ENCODE assay signal across 29 cellular contexts in genomic region chr2:50291535-50291934, GRCh38.
A peak's percentile ranks its signal among the peaks of the same experiment; 100 is the strongest.
DNase-seq lines count a peak whose midpoint lies in the region; ATAC-seq, FAIRE-seq and TF ChIP-seq lines count a peak whose summit lies in the region.
"Had no signal": no experiment of that assay in that cellular context is flagged by ENCODE, and none has a peak within 500 bp of the region (broad histone marks: within the 10 kb centered on the region; RNA-seq: fewer than 3 reads in every experiment).

No MANE protein-coding gene starts in this region.

- H3K4me3 Mint-ChIP-seq in GM23338: no peak overlapping the region
- H3K4me3 Mint-ChIP-seq: CD14-positive monocyte; CD4-positive, alpha-beta T cell; CD8-positive, alpha-beta memory T cell; HFFc6 had no signal

- TF ChIP-seq CTCF in GM23338 (conservative IDR thresholded peaks at IDR 0.05; ENCODE audit: low read depth in 2 of 2): no peak
- no peak for TF ChIP-seq CTCF in hepatocyte (IDR thresholded peaks at IDR 0.05; ENCODE audit: poor library complexity)
- TF ChIP-seq CTCF in sigmoid colon (IDR thresholded peaks at IDR 0.05): no peak

- no peak overlapping the region for H3K4me2 ChIP-seq in GM23338
- peak overlapping the region; percentile 4 for H3K4me2 ChIP-seq in hepatocyte
- no peak overlapping the region for H3K4me2 ChIP-seq in Karpas-422 (ENCODE audit: low read depth, low read length, poor library complexity, severe bottlenecking)
- H3K4me2 ChIP-seq: A549; BLaER1 treated with 17β-estradiol and CSF1 and Interleukin-3, amounts not matched to agents 10 nM and 100 nM had no signal

- H3K4me1 Mint-ChIP-seq in GM23338: peaks cover 9% of the 10 kb centered on the region; the same call in 2 of the 3 replicates
- H3K4me1 Mint-ChIP-seq: CD14-positive monocyte; CD8-positive, alpha-beta memory T cell had no signal

- H2AFZ ChIP-seq in GM23338: no peak overlapping the region
- H2AFZ ChIP-seq in hepatocyte: no peak overlapping the region
- no peak overlapping the region for H2AFZ ChIP-seq in Karpas-422 (ENCODE audit: low read length)
- H2AFZ ChIP-seq: GM23248 had no signal

- intact Hi-C loops in sigmoid colon (cut with DNase I): no loop called here

- H3K27me3 ChIP-seq in GM23338 (ENCODE audit: insufficient read depth) (no peaks in the 10 kb centered on the region), hepatocyte (no peaks in the 10 kb centered on the region), sigmoid colon (no peaks in the 10 kb centered on the region), small intestine (ENCODE audit: control insufficient read depth in 2 of 2, insufficient read depth in 2 of 2, low read length in 2 of 2) (no peaks in the 10 kb centered on the region), Karpas-422 (ENCODE audit: low read length) (no peaks in the 10 kb centered on the region)
- H3K27me3 ChIP-seq: BE2C; BLaER1 treated with 17β-estradiol and CSF1 and Interleukin-3, amounts not matched to agents 10 nM and 100 nM had no signal

- H3K36me3 ChIP-seq in GM23338 (ENCODE audit: insufficient read depth) (no peaks in the 10 kb centered on the region), hepatocyte (replicated peaks; ENCODE audit: insufficient read depth, low read depth) (no peaks in the 10 kb centered on the region), mesodermal cell (ENCODE audit: control insufficient read depth, insufficient read depth, low read length) (no peaks in the 10 kb centered on the region), sigmoid colon (no peaks in the 10 kb centered on the region), small intestine (ENCODE audit: control insufficient read depth in 2 of 2, insufficient read depth in 2 of 2, low read length in 2 of 2) (no peaks in the 10 kb centered on the region), Karpas-422 (ENCODE audit: insufficient read depth, low read length) (no peaks in the 10 kb centered on the region)
- H3K36me3 ChIP-seq: BE2C; BLaER1 treated with 17β-estradiol and CSF1 and Interleukin-3, amounts not matched to agents 10 nM and 100 nM; HAP-1 had no signal

- H3K27ac ChIP-seq in GM23338 (ENCODE audit: low read depth) (no peak overlapping the region), hepatocyte (no peak overlapping the region), mesodermal cell (ENCODE audit: low read depth, low read length, severe bottlenecking) (peak overlapping the region; percentile 59), sigmoid colon (peak overlapping the region in 3 of 4 donors; percentile 0 to 58 (median 48)), small intestine (ENCODE audit: low read depth in 1 of 2, low read length in 1 of 2) (no peak overlapping the region), Karpas-422 (ENCODE audit: low read length) (no peak overlapping the region)
- H3K27ac ChIP-seq: A549; BLaER1 treated with 17β-estradiol and CSF1 and Interleukin-3, amounts not matched to agents 10 nM and 100 nM; GM23248 had no signal

- DNase-seq in GM23338 (ENCODE audit: low spot score): no peak
- no peak for DNase-seq in hepatocyte (ENCODE audit: low spot score)
- DNase-seq in sigmoid colon: no peak
- DNase-seq in small intestine: no peak
- DNase-seq in Karpas-422: no peak
- DNase-seq in NCI-H2227 (lab: John Stamatoyannopoulos, UW; ENCODE audit: unreplicated experiment): no peak
- DNase-seq: 8988T; ACHN; AML-193; BE2C; CD4-positive, alpha-beta T cell; CD8-positive, alpha-beta memory T cell; DMS 273 treated with DMSO at 0.1 percent for 48 hours; DMS79; EL; GF-D8; GM23248; HFFc6 had no signal

- H3K9me3 Mint-ChIP-seq in GM23338: no peaks in the 10 kb centered on the region
- H3K9me3 Mint-ChIP-seq: CD4-positive, alpha-beta T cell had no signal

- no peaks in the 10 kb centered on the region for H4K20me1 ChIP-seq in GM23338 (replicated peaks; ENCODE audit: insufficient read depth)
- H4K20me1 ChIP-seq in hepatocyte (ENCODE audit: insufficient read depth, poor library complexity, severe bottlenecking): no peaks in the 10 kb centered on the region
- H4K20me1 ChIP-seq in Karpas-422 (ENCODE audit: insufficient read depth, low read depth, low read length): no peaks in the 10 kb centered on the region
- H4K20me1 ChIP-seq: BLaER1 treated with 17β-estradiol and CSF1 and Interleukin-3, amounts not matched to agents 10 nM and 100 nM had no signal

- ATAC-seq in GM23338 (no peak), HG03097 (IDR thresholded peaks at IDR 0.05; ENCODE audit: low FRiP score, unreplicated experiment) (no peak)
- ATAC-seq: A549 had no signal

- WGBS in hepatocyte (ENCODE audit: low lambda C conversion rate, missing lambda C conversion rate): 43% methylated on average over 4 of the region's 4 CpGs
- WGBS in mesodermal cell (ENCODE audit: insufficient coverage in 2 of 2), 2 experiments: 80 to 89% methylated on average over 1 to 4 of the region's 4 CpGs
- 50% methylated on average over 4 of the region's 4 CpGs for WGBS in sigmoid colon, 2 donors
- whole genome bisulfite sequencing in small intestine, 3 donors: 72 to 76% (median 75%) methylated on average over 4 of the region's 4 CpGs

- H3K9ac ChIP-seq in Karpas-422 (ENCODE audit: low read length): no peak overlapping the region
- H3K9ac ChIP-seq: BLaER1 treated with 17β-estradiol and CSF1 and Interleukin-3, amounts not matched to agents 10 nM and 100 nM; GM23248 had no signal

- H3K9me3 ChIP-seq in hepatocyte (ENCODE audit: low read depth) (no peaks in the 10 kb centered on the region), mesodermal cell (ENCODE audit: control insufficient read depth, low read length) (no peaks in the 10 kb centered on the region), sigmoid colon (no peaks in the 10 kb centered on the region), small intestine (ENCODE audit: control insufficient read depth, low read depth) (no peaks in the 10 kb centered on the region), Karpas-422 (ENCODE audit: low read length) (no peaks in the 10 kb centered on the region)
- H3K9me3 ChIP-seq: A549; BE2C; BLaER1 treated with 17β-estradiol and CSF1 and Interleukin-3, amounts not matched to agents 10 nM and 100 nM; HAP-1 had no signal

- H3K27me3 Mint-ChIP-seq in GM23338 (ENCODE audit: insufficient read depth, low read depth, poor library complexity): no peaks in the 10 kb centered on the region
- H3K27me3 Mint-ChIP-seq: CD4-positive, alpha-beta T cell had no signal

- TF ChIP-seq POLR2A in sigmoid colon (IDR thresholded peaks at IDR 0.05): no peak

- H3K9me2 ChIP-seq in GM23338 (ENCODE audit: insufficient read depth): no peaks in the 10 kb centered on the region
- no peaks in the 10 kb centered on the region for H3K9me2 ChIP-seq in hepatocyte (replicated peaks; ENCODE audit: insufficient read depth)
- no peaks in the 10 kb centered on the region for H3K9me2 ChIP-seq in Karpas-422 (replicated peaks; ENCODE audit: insufficient read depth, low read length)

- H3K4me1 ChIP-seq in GM23338 (ENCODE audit: insufficient read depth): no peaks in the 10 kb centered on the region
- H3K4me1 ChIP-seq in hepatocyte (ENCODE audit: insufficient read depth): peaks cover 7% of the 10 kb centered on the region
- no peaks in the 10 kb centered on the region for H3K4me1 ChIP-seq in mesodermal cell (ENCODE audit: control insufficient read depth, insufficient read depth, low read length, poor library complexity, severe bottlenecking)
- peaks cover 0 to 34% (median 16%) of the 10 kb centered on the region in 4 donors for H3K4me1 ChIP-seq in sigmoid colon
- H3K4me1 ChIP-seq in small intestine (ENCODE audit: control insufficient read depth in 2 of 2, insufficient read depth in 1 of 2, low read depth in 1 of 2, low read length in 1 of 2): no peaks in the 10 kb centered on the region
- no peaks in the 10 kb centered on the region for H3K4me1 ChIP-seq in Karpas-422 (ENCODE audit: low read length)
- H3K4me1 ChIP-seq: A549, BE2C, HAP-1 had no signal

- no peak for FAIRE-seq in small intestine (lab: Jason Lieb, UNC)
- FAIRE-seq: A549, D721Med, GM12891, GM18507, GM19239, H54 had no signal

- TF ChIP-seq EP300 in sigmoid colon (IDR thresholded peaks at IDR 0.05): peak in 1 of 4 donors; percentile 14

- no peak overlapping the region for H3K4me3 ChIP-seq in GM23338
- H3K4me3 ChIP-seq in hepatocyte: no peak overlapping the region
- H3K4me3 ChIP-seq in mesodermal cell (ENCODE audit: extremely low read depth, insufficient read depth, low read length, poor library complexity, severe bottlenecking): no peak overlapping the region
- H3K4me3 ChIP-seq in sigmoid colon: no peak overlapping the region
- H3K4me3 ChIP-seq in small intestine (ENCODE audit: low read depth in 1 of 2, low read length in 2 of 2): no peak overlapping the region
- H3K4me3 ChIP-seq in Karpas-422 (ENCODE audit: low read length): no peak overlapping the region
- H3K4me3 ChIP-seq: A549; BLaER1 treated with 17β-estradiol and CSF1 and Interleukin-3, amounts not matched to agents 10 nM and 100 nM; GM23248; HAP-1 had no signal

- no peaks in the 10 kb centered on the region for H3K79me2 ChIP-seq in GM23338 (replicated peaks; ENCODE audit: insufficient read depth)
- no peaks in the 10 kb centered on the region for H3K79me2 ChIP-seq in hepatocyte
- H3K79me2 ChIP-seq in Karpas-422 (ENCODE audit: low read length): no peaks in the 10 kb centered on the region

- H3K36me3 Mint-ChIP-seq in GM23338 (ENCODE audit: low read depth): no peaks in the 10 kb centered on the region
- H3K36me3 Mint-ChIP-seq: CD14-positive monocyte; CD8-positive, alpha-beta memory T cell had no signal

- H3F3A ChIP-seq in GM23338 (replicated peaks; ENCODE audit: low read depth): no peaks in the 10 kb centered on the region

- peak overlapping the region; percentile 24; the same call in 1 of the 2 replicates for H3K27ac Mint-ChIP-seq in GM23338
- H3K27ac Mint-ChIP-seq: CD14-positive monocyte; CD4-positive, alpha-beta T cell; CD8-positive, alpha-beta memory T cell; HFFc6 had no signal

TF ChIP-seq in GM23338, 12 proteins besides CTCF, POLR2A, EP300 and RAD21:
- TF ChIP-seq STAT1 (IDR thresholded peaks at IDR 0.05; ENCODE audit: unreplicated experiment) (no peak), ETS1 (IDR thresholded peaks at IDR 0.05) (no peak), POLR2AphosphoS5 (IDR thresholded peaks at IDR 0.05; ENCODE audit: low read depth) (no peak), CREB1 (CRISPR knock-in tag; IDR thresholded peaks at IDR 0.05; ENCODE audit: low read depth) (no peak), ZNF114 (CRISPR knock-in tag; IDR thresholded peaks at IDR 0.05) (no peak), EZH2phosphoT487 (IDR thresholded peaks at IDR 0.05; ENCODE audit: unreplicated experiment) (no peak)

Comparison
In these comparisons a context has a peak if more than half of its experiments do, and no peak if none do; other contexts are left out.
1. H3K27ac ChIP-seq: peak in mesodermal cell (single experiment) and sigmoid colon (3 of 4); none in GM23338 (single experiment), hepatocyte (single experiment), small intestine (0 of 2) and Karpas-422 (single experiment).